In the genomic region with DNA sequence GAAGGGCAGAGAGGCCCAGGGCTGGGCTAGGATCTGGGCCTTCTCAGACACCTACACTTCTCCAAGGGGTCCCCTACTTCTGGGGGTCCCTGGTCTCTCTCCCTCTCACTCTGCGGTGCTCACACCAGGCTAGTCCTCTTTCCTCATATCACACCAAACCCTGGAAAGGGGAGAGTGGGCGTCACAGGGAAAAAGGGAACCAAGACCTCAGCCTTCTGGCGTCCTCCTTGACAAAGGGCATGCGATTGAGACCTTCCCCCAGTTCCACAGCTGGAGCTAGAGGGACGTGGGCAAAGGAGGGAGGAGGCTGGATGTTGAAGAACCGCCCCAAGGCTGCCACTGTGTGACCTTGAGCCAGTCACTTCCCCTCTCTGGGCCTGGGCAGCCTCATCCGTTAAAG, we compare ENCODE assay signal across 1 cellular context.
TF ChIP-seq lines count a peak whose summit lies in the region.

No MANE protein-coding gene starts in this region.

TF ChIP-seq in H1, 55 proteins besides CTCF, POLR2A, EP300 and RAD21:
- TF ChIP-seq GABPA (IDR thresholded peaks at IDR 0.05; ENCODE audit: borderline replicate concordance, insufficient read depth, low read length) (no peak), CHD2 (IDR thresholded peaks at IDR 0.05; ENCODE audit: low read length) (no peak), ASH2L (IDR thresholded peaks at IDR 0.05; ENCODE audit: low read length) (no peak), TEAD4 (IDR thresholded peaks at IDR 0.05; ENCODE audit: low read depth, low read length) (no peak), SIX5 (IDR thresholded peaks at IDR 0.05; ENCODE audit: low read depth, low read length) (no peak), GTF2F1 (IDR thresholded peaks at IDR 0.05; ENCODE audit: borderline replicate concordance, low read depth, low read length) (no peak), NRF1 (IDR thresholded peaks at IDR 0.05; ENCODE audit: low read depth, low read length) (no peak), CBX8 (IDR thresholded peaks at IDR 0.05; ENCODE audit: borderline replicate concordance, low read depth, low read length) (no peak), SIRT6 (IDR thresholded peaks at IDR 0.05; ENCODE audit: low read length) (no peak), RNF2 (IDR thresholded peaks at IDR 0.05; ENCODE audit: borderline replicate concordance, low read depth, low read length, missing control alignments, poor library complexity, severe bottlenecking) (no peak), EGR1 (IDR thresholded peaks at IDR 0.05; ENCODE audit: borderline replicate concordance, low read depth, low read length) (no peak), CTBP2 (IDR thresholded peaks at IDR 0.05; ENCODE audit: borderline replicate concordance, insufficient read depth, insufficient read length, low read length) (no peak)
- TF ChIP-seq, protein P1, sequence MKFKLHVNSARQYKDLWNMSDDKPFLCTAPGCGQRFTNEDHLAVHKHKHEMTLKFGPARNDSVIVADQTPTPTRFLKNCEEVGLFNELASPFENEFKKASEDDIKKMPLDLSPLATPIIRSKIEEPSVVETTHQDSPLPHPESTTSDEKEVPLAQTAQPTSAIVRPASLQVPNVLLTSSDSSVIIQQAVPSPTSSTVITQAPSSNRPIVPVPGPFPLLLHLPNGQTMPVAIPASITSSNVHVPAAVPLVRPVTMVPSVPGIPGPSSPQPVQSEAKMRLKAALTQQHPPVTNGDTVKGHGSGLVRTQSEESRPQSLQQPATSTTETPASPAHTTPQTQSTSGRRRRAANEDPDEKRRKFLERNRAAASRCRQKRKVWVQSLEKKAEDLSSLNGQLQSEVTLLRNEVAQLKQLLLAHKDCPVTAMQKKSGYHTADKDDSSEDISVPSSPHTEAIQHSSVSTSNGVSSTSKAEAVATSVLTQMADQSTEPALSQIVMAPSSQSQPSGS (IDR thresholded peaks at IDR 0.05; ENCODE audit: low read length), result no peak
